In the genomic region with DNA sequence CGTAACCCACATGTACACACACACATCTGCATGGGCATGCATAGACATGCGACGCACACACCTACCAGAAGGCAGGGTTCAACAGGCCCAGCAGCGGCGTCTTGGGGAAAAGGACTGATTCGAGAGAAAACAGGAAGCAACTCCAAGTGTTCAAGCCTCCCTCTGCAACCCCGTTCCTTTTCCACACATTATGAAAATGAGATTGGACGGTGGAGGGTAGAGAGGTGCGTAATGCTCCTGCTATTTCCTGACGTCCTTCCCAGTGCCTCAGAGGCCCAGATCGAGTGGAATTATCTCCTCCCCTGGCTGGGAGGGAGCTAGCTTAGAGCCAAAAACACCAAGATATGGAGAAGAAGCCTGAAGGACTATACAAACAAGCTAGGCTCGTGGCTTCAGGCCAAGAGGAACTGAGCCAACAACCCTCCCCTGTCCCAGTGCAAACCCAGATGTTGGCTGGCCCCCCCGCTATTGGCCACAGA, we compare ENCODE assay signal across 11 cellular contexts.
A peak's percentile ranks its signal among the peaks of the same experiment; 100 is the strongest.
DNase-seq lines count a peak whose midpoint lies in the region; ATAC-seq, FAIRE-seq and TF ChIP-seq lines count a peak whose summit lies in the region.
"Had no signal": no experiment of that assay in that cellular context is flagged by ENCODE, and none has a peak within 500 bp of the region (broad histone marks: within the 10 kb centered on the region; RNA-seq: fewer than 3 reads in every experiment).

No MANE protein-coding gene starts in this region.

- H3K27ac ChIP-seq in H1 (ENCODE audit: low read depth, low read length) (no peak overlapping the region), uterus (peak overlapping the region; percentile 20 to 56)

- no peak overlapping the region for H3K18ac ChIP-seq in H1 (ENCODE audit: extremely low read depth, low read length)

- H2BK15ac ChIP-seq in H1 (ENCODE audit: low read length), result peak overlapping the region; percentile 21; the same call in 1 of the 2 replicates

- peak overlapping the region; percentile 49 for H2BK5ac ChIP-seq in H1 (ENCODE audit: low read depth, low read length)

- H4K20me1 ChIP-seq in H1 (replicated peaks in 1 of 2; ENCODE audit: control insufficient read depth in 1 of 2, insufficient read depth in 2 of 2, low read length in 2 of 2), result no peaks in the 10 kb centered on the region

- TF ChIP-seq EP300 in H1 (IDR thresholded peaks at IDR 0.05; ENCODE audit: borderline replicate concordance in 1 of 2, low read depth in 2 of 2, low read length in 2 of 2), result no peak

- H3K14ac ChIP-seq in H1 (ENCODE audit: insufficient read length), result no peak overlapping the region

- no peak for TF ChIP-seq RAD21 in H1 (IDR thresholded peaks at IDR 0.05 in 1 of 2, conservative IDR thresholded peaks at IDR 0.05 in 1 of 2; ENCODE audit: low read depth in 2 of 2, low read length in 2 of 2)

- H3K9me3 ChIP-seq in H1 (ENCODE audit: insufficient read depth in 2 of 2, low read depth in 1 of 2, low read length in 1 of 2), result no peaks in the 10 kb centered on the region
- H3K9me3 ChIP-seq in uterus, result no peaks in the 10 kb centered on the region

- no peaks in the 10 kb centered on the region for H3K4me1 ChIP-seq in H1 (replicated peaks in 1 of 4; ENCODE audit: control insufficient read depth in 3 of 4, insufficient read depth in 4 of 4, low read length in 3 of 4)
- no peaks in the 10 kb centered on the region for H3K4me1 ChIP-seq in uterus

- no peak for TF ChIP-seq POLR2A in H1 (IDR thresholded peaks at IDR 0.05; ENCODE audit: control extremely low read depth in 1 of 2, low read depth in 2 of 2, low read length in 2 of 2)
- no peak for TF ChIP-seq POLR2A in uterus (IDR thresholded peaks at IDR 0.05)

- intact Hi-C loops in uterus (cut with DNase I; ENCODE audit: low total_unique reads), result no loop called here

- H3K4me2 ChIP-seq in H1 (ENCODE audit: insufficient read depth in 1 of 2, low read depth in 2 of 2, low read length in 2 of 2), result no peak overlapping the region

- CTCF ChIA-PET in H1 (lab: Charles Lee; ENCODE audit: partially characterized antibody), result interaction anchor here (0.6 kb wide), 1 partner anchor 847 kb away, joined by 3 read pairs; no protein-coding TSS in a partner anchor

- FAIRE-seq in H1 (lab: Jason Lieb, UNC), result no peak
- FAIRE-seq: islet of Langerhans had no signal

- no peak for ATAC-seq in HG03460 (IDR thresholded peaks at IDR 0.05; ENCODE audit: unreplicated experiment)

- H3K79me1 ChIP-seq in H1 (ENCODE audit: low read depth, low read length), result no peaks in the 10 kb centered on the region

- H3K9ac ChIP-seq in H1 (replicated peaks in 1 of 4; ENCODE audit: extremely low read depth in 1 of 4, low read depth in 3 of 4, low read length in 3 of 4), result no peak overlapping the region

- H3K23me2 ChIP-seq in H1 (ENCODE audit: low read depth, low read length), result no peaks in the 10 kb centered on the region; the same call in 1 of the 2 replicates

- POLR2A ChIA-PET in H1 (lab: Charles Lee; ENCODE audit: partially characterized antibody), result no interaction called here

- WGBS in H1 (ENCODE audit: extremely low coverage in 1 of 2, insufficient coverage in 1 of 2, insufficient read length in 1 of 2, insufficient replicate concordance in 2 of 2, low coverage in 1 of 2, low lambda C conversion rate in 2 of 2, missing lambda C conversion rate in 1 of 2), 2 experiments, result 92% methylated on average over 13 of the region's 13 CpGs; no CpG with 5 or more reads in 1 of the 2 experiments

- H4K91ac ChIP-seq in H1 (replicated peaks; ENCODE audit: insufficient read length, low read length), result no peak overlapping the region

- no peak overlapping the region for H2AK5ac ChIP-seq in H1 (ENCODE audit: low read depth, low read length)

- no peak overlapping the region for H4K5ac ChIP-seq in H1 (ENCODE audit: insufficient read length, low read depth, low read length)

- H3K27me3 ChIP-seq in H1 (replicated peaks in 1 of 4; ENCODE audit: control insufficient read depth in 3 of 4, extremely low read depth in 1 of 4, insufficient read depth in 3 of 4, low read length in 3 of 4) (peaks cover 0 to 5% (median 2%) of the 10 kb centered on the region in 4 experiments; a peak in 2 of 7 replicates), uterus (no peaks in the 10 kb centered on the region)

- no peak overlapping the region for H2BK120ac ChIP-seq in H1 (replicated peaks; ENCODE audit: low read depth, low read length)

- no peak overlapping the region for H3K23ac ChIP-seq in H1 (ENCODE audit: insufficient read length)

- TF ChIP-seq CTCF in H1 (IDR thresholded peaks at IDR 0.05; ENCODE audit: control extremely low read depth in 1 of 3, insufficient read depth in 1 of 3, low read depth in 1 of 3, low read length in 3 of 3) (no peak), uterus (IDR thresholded peaks at IDR 0.05) (no peak)

- no peak overlapping the region for H2BK20ac ChIP-seq in H1 (ENCODE audit: low read length)

- DNase-seq in NCI-H2196 (lab: John Stamatoyannopoulos, UW; ENCODE audit: unreplicated experiment), result peak; percentile 12
- no peak for DNase-seq in NCI-H2196 treated with DMSO at 0.1 percent for 48 hours (lab: John Stamatoyannopoulos, UW; ENCODE audit: unreplicated experiment)
- DNase-seq in H1 (ENCODE audit: low read depth in 1 of 2, low spot score in 2 of 2), result no peak
- peak; percentile 67 to 95 for DNase-seq in lung microvascular endothelial cell (ENCODE audit: low read depth in 2 of 2)
- peak; percentile 70 to 80 for DNase-seq in uterus
- DNase-seq in DMS79 (lab: John Stamatoyannopoulos, UW), result no peak
- no peak for DNase-seq in DMS53 treated with DMSO at 0.1 percent for 48 hours (lab: John Stamatoyannopoulos, UW; ENCODE audit: unreplicated experiment)
- DNase-seq: AML-193, NCI-H1092 treated with DMSO at 0.1 percent for 48 hours had no signal

- H3K36me3 ChIP-seq in H1 (ENCODE audit: control insufficient read depth in 2 of 4, insufficient read depth in 4 of 4, low read length in 3 of 4) (no peaks in the 10 kb centered on the region), uterus (no peaks in the 10 kb centered on the region)

- H3K4ac ChIP-seq in H1 (replicated peaks; ENCODE audit: insufficient read length, low read depth, low read length), result no peak overlapping the region

- H4K8ac ChIP-seq in H1 (ENCODE audit: extremely low read depth, insufficient read depth, low read length), result no peak overlapping the region

- H3K56ac ChIP-seq in H1 (replicated peaks; ENCODE audit: insufficient read length, low read depth, low read length), result no peak overlapping the region

- H3K4me3 ChIP-seq in H1 (ENCODE audit: extremely low read depth in 1 of 4, insufficient read depth in 2 of 4, low read depth in 3 of 4, low read length in 4 of 4) (no peak overlapping the region), uterus (no peak overlapping the region)

- H2BK12ac ChIP-seq in H1 (ENCODE audit: low read depth, low read length), result no peak overlapping the region

- H2AFZ ChIP-seq in H1 (ENCODE audit: low read length), result no peak overlapping the region

- no peaks in the 10 kb centered on the region for H3K79me2 ChIP-seq in H1 (ENCODE audit: control insufficient read depth in 1 of 2, insufficient read depth in 2 of 2, low read length in 2 of 2)

TF ChIP-seq in H1, 55 proteins besides CTCF, POLR2A, EP300 and RAD21:
- TF ChIP-seq NANOG (IDR thresholded peaks at IDR 0.05; ENCODE audit: insufficient read depth, low read depth, low read length, poor library complexity, severe bottlenecking) (no peak), SIRT6 (IDR thresholded peaks at IDR 0.05; ENCODE audit: low read length) (no peak)
- TF ChIP-seq, protein P1, sequence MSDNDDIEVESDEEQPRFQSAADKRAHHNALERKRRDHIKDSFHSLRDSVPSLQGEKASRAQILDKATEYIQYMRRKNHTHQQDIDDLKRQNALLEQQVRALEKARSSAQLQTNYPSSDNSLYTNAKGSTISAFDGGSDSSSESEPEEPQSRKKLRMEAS (IDR thresholded peaks at IDR 0.05), result no peak

Comparison
In these comparisons a context has a peak if more than half of its experiments do, and no peak if none do; other contexts are left out.
1. DNase-seq: peak in NCI-H2196 (single experiment), lung microvascular endothelial cell (2 of 2) and uterus (2 of 2); none in NCI-H2196 treated with DMSO at 0.1 percent for 48 hours (single experiment), H1 (0 of 2), DMS79 (single experiment) and DMS53 treated with DMSO at 0.1 percent for 48 hours (single experiment).